In the genomic region with DNA sequence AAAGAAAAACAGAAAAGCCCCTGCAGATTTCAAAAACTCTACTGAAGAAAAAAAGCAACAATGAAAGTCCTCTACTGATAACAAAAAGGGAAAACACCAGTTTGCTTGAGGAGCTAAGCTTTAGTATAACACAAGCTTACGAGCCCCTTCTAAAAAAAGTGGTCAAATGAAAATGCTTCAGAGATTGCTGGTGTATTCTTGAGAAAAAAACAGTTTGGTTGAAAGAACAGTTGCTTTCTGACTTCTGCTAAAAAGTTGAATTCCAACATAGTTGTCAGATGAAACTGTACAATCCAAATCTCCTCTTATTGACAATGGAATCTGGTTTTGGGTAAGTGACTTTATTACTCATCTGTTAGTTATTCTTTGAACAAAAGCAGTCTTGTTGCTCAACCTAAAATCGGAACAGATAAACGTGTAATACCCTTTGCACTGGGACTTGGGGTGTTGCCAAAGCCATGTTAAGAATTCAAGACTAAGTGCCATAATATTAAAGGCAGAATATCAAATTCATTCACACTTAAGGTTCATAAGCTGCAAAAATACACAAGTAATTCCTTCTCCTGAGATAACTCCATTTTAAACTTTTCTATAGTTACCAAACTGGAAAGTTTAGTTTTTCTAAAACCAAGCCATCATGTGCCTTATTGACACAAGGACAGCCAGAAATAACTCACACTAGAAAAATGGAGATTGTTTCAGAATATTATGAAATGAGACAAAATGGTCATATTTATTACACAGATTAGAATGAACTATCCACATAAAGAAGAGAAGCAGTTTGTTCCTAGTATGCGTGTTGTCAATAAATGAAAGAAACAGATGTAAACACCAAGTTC, we compare ENCODE assay signal across 8 cellular contexts. TPM values are rescaled to one million over a fixed set of nuclear protein-coding genes. Genes with fewer than 3 reads are reported as not detected.
DNase-seq lines count a peak whose midpoint lies in the region; ATAC-seq and TF ChIP-seq lines count a peak whose summit lies in the region.

No MANE protein-coding gene starts in this region.

- peaks cover 0 to 14% (median 3%) of the 10 kb centered on the region in 4 donors for H3K4me1 ChIP-seq in right lobe of liver

- no peak for TF ChIP-seq CTCF in right lobe of liver (IDR thresholded peaks at IDR 0.05)

- H3K36me3 Mint-ChIP-seq in activated CD8-positive, alpha-beta memory T cell treated with anti-CD3 and anti-CD28 coated beads, Interleukin-2, amount 10 ng/mL, durations not matched to agents 7 days and 5 days: no peaks in the 10 kb centered on the region

- peaks cover 16% of the 10 kb centered on the region for H3K4me1 Mint-ChIP-seq in activated CD8-positive, alpha-beta memory T cell treated with anti-CD3 and anti-CD28 coated beads, Interleukin-2, amount 10 ng/mL, durations not matched to agents 7 days and 5 days

- H3K9me3 ChIP-seq in right lobe of liver: no peaks in the 10 kb centered on the region

- DNase-seq in activated CD8-positive, alpha-beta memory T cell treated with anti-CD3 and anti-CD28 coated beads, Interleukin-2, amount 10 ng/mL, durations not matched to agents 7 days and 5 days: no peak
- DNase-seq in activated CD8-positive, alpha-beta memory T cell treated with anti-CD3 and anti-CD28 coated beads for 24 hours: no peak
- peak; percentile 69 to 89 for DNase-seq in SW 1271 (lab: John Stamatoyannopoulos, UW)
- peak in 1 of 3 donors; percentile 55 for DNase-seq in right lobe of liver
- no peak for DNase-seq in GM19240 (ENCODE audit: insufficient read length, low spot score)
- DNase-seq in D341Med (ENCODE audit: low spot score): no peak
- no peak for DNase-seq in NCI-H2196 treated with DMSO at 0.1 percent for 48 hours (lab: John Stamatoyannopoulos, UW; ENCODE audit: unreplicated experiment)

- no peaks in the 10 kb centered on the region for H3K9me3 Mint-ChIP-seq in activated CD8-positive, alpha-beta memory T cell treated with anti-CD3 and anti-CD28 coated beads, Interleukin-2, amount 10 ng/mL, durations not matched to agents 7 days and 5 days (ENCODE audit: low read depth)

- H3K27ac Mint-ChIP-seq in activated CD8-positive, alpha-beta memory T cell treated with anti-CD3 and anti-CD28 coated beads, Interleukin-2, amount 10 ng/mL, durations not matched to agents 7 days and 5 days: peak overlapping the region; percentile 80

- no peak overlapping the region for H3K4me3 ChIP-seq in right lobe of liver

- H3K27me3 Mint-ChIP-seq in activated CD8-positive, alpha-beta memory T cell treated with anti-CD3 and anti-CD28 coated beads, Interleukin-2, amount 10 ng/mL, durations not matched to agents 7 days and 5 days: peaks cover 35% of the 10 kb centered on the region

- 33% methylated on average over 4 of the region's 4 CpGs for WGBS in right lobe of liver (ENCODE audit: insufficient coverage, low coverage, low lambda C conversion rate, missing lambda C conversion rate)

- no peak for ATAC-seq in activated CD8-positive, alpha-beta memory T cell treated with anti-CD3 and anti-CD28 coated beads, Interleukin-2, amount 10 ng/mL, durations not matched to agents 7 days and 5 days
- ATAC-seq in HG02884 (IDR thresholded peaks at IDR 0.05; ENCODE audit: unreplicated experiment) (peak; percentile 30), right lobe of liver (peak; percentile 77 to 91 (median 85))

- CTCF ChIA-PET in activated CD8-positive, alpha-beta memory T cell treated with anti-CD3 and anti-CD28 coated beads, Interleukin-2, amount 10 ng/mL, durations not matched to agents 7 days and 5 days (lab: Charles Lee): no interaction called here

- intact Hi-C loops in right lobe of liver (cut with DNase I): no loop called here

- H3K27ac ChIP-seq in right lobe of liver: peak overlapping the region in 2 of 3 donors; percentile 11 to 57

- H3K27me3 ChIP-seq in right lobe of liver: no peaks in the 10 kb centered on the region

- H3K4me3 Mint-ChIP-seq in activated CD8-positive, alpha-beta memory T cell treated with anti-CD3 and anti-CD28 coated beads, Interleukin-2, amount 10 ng/mL, durations not matched to agents 7 days and 5 days: peak overlapping the region; percentile 47

- H3K36me3 ChIP-seq in right lobe of liver: no peaks in the 10 kb centered on the region

- no peak for TF ChIP-seq POLR2A in right lobe of liver (IDR thresholded peaks at IDR 0.05)

RNA-seq across cellular contexts. Expression of a gene that starts 45.3 kb away (rescaled TPM):
- 10 to 100 TPM in 1 of 2 experiments, 1 to 10 TPM in 1; 7.4 to 10.1 TPM for total RNA-seq in activated CD8-positive, alpha-beta memory T cell treated with anti-CD3 and anti-CD28 coated beads, Interleukin-2, amount 10 ng/mL, durations not matched to agents 7 days and 5 days
- total RNA-seq in right lobe of liver: 10 to 100 TPM in 1 of 6 experiments, 1 to 10 TPM in 5; 7.2 to 15.3 (median 9.0) TPM

Comparison
In these comparisons a context has a peak if more than half of its experiments do, and no peak if none do; other contexts are left out.
1. DNase-seq: peak in SW 1271 (2 of 2); none in activated CD8-positive, alpha-beta memory T cell treated with anti-CD3 and anti-CD28 coated beads, Interleukin-2, amount 10 ng/mL, durations not matched to agents 7 days and 5 days (single experiment), activated CD8-positive, alpha-beta memory T cell treated with anti-CD3 and anti-CD28 coated beads for 24 hours (single experiment), GM19240 (single experiment), D341Med (single experiment) and NCI-H2196 treated with DMSO at 0.1 percent for 48 hours (single experiment).